ENCODE assay signal across 34 cellular contexts in genomic region chr16:48176635-48177408, GRCh38. TPM values are rescaled to one million over a fixed set of nuclear protein-coding genes. Genes with fewer than 3 reads are reported as not detected.
"Had no signal": no experiment of that assay in that cellular context is flagged by ENCODE, and none has a peak within 500 bp of the region (broad histone marks: within the 10 kb centered on the region; RNA-seq: fewer than 3 reads in every experiment).

No MANE protein-coding gene starts in this region.

- H3K36me3 ChIP-seq: esophagus squamous epithelium, heart right ventricle, right atrium auricular region, suprapubic skin, transverse colon, upper lobe of right lung, uterus had no signal

- H3K4me3 Mint-ChIP-seq: effector memory CD8-positive, alpha-beta T cell; immature natural killer cell; memory B cell; naive B cell; natural killer cell treated with Interleukin-12 subunit alpha and Interleukin-12 subunit beta and Interleukin-15 and Interleukin-18, amount 100 ng/mL, for 72 hours; neural crest cell; stimulated activated naive CD8-positive, alpha-beta T cell treated with anti-CD3 and anti-CD28 coated beads, Interleukin-15, amount 100 ng/mL, for 72 hours had no signal

- H3K4me2 ChIP-seq: smooth muscle cell had no signal

- H3K4me1 ChIP-seq: esophagus squamous epithelium, heart right ventricle, parathyroid adenoma, right atrium auricular region, suprapubic skin, transverse colon, upper lobe of right lung, uterus had no signal

- H2AFZ ChIP-seq: parathyroid adenoma had no signal

- H3K9me3 Mint-ChIP-seq: effector memory CD8-positive, alpha-beta T cell; immature natural killer cell; memory B cell; naive B cell; natural killer cell treated with Interleukin-12 subunit alpha and Interleukin-12 subunit beta and Interleukin-15 and Interleukin-18, amount 100 ng/mL, for 72 hours; neural crest cell; stimulated activated naive CD8-positive, alpha-beta T cell treated with anti-CD3 and anti-CD28 coated beads, Interleukin-15, amount 100 ng/mL, for 72 hours had no signal

- H3K9me3 ChIP-seq: esophagus squamous epithelium, heart right ventricle, right atrium auricular region, suprapubic skin, transverse colon, upper lobe of right lung, uterus had no signal

- H3K27me3 Mint-ChIP-seq: progenitor cell of endocrine pancreas had no signal

- H3K27me3 ChIP-seq: right atrium auricular region, transverse colon, upper lobe of right lung, uterus had no signal

- H3K27ac ChIP-seq: esophagus squamous epithelium, heart right ventricle, parathyroid adenoma, right atrium auricular region, suprapubic skin, transverse colon, upper lobe of right lung, uterus had no signal

- ATAC-seq: effector memory CD8-positive, alpha-beta T cell; heart right ventricle; left ventricle myocardium superior; natural killer cell treated with Interleukin-12 subunit alpha and Interleukin-12 subunit beta and Interleukin-15 and Interleukin-18, amount 100 ng/mL, for 72 hours; stimulated activated naive CD8-positive, alpha-beta T cell treated with anti-CD3 and anti-CD28 coated beads, Interleukin-15, amount 100 ng/mL, for 72 hours; upper lobe of right lung had no signal

- H3K79me2 ChIP-seq: parathyroid adenoma had no signal

- H3K4me3 ChIP-seq: esophagus squamous epithelium, heart right ventricle, lung, right atrium auricular region, smooth muscle cell, suprapubic skin, transverse colon, upper lobe of right lung, uterus had no signal

- H3K36me3 Mint-ChIP-seq: immature natural killer cell; memory B cell; naive B cell; natural killer cell treated with Interleukin-12 subunit alpha and Interleukin-12 subunit beta and Interleukin-15 and Interleukin-18, amount 100 ng/mL, for 72 hours had no signal

- H3K9ac ChIP-seq: parathyroid adenoma had no signal

- H3K4me1 Mint-ChIP-seq: immature natural killer cell; memory B cell; naive B cell; stimulated activated naive CD8-positive, alpha-beta T cell treated with anti-CD3 and anti-CD28 coated beads, Interleukin-15, amount 100 ng/mL, for 72 hours had no signal

- H3K27ac Mint-ChIP-seq: effector memory CD8-positive, alpha-beta T cell; immature natural killer cell; memory B cell; naive B cell; natural killer cell treated with Interleukin-12 subunit alpha and Interleukin-12 subunit beta and Interleukin-15 and Interleukin-18, amount 100 ng/mL, for 72 hours had no signal

- DNase-seq: cortex of kidney; effector memory CD8-positive, alpha-beta T cell; erythroblast; esophagus squamous epithelium; foreskin melanocyte; glutamatergic neuron; heart right ventricle; hypothalamus; immature natural killer cell; islet precursor cell; kidney glomerular epithelial cell; left ventricle myocardium superior; naive B cell; stimulated activated CD4-positive, alpha-beta T cell treated with anti-CD3 and anti-CD28 coated beads, Interleukin-12 subunit alpha, Interleukin-12 subunit beta, amount 100 ng/mL, for 4 hours; stimulated activated CD4-positive, alpha-beta T cell treated with anti-CD3 and anti-CD28 coated beads, Interleukin-1b, Interleukin-23, amount 100 ng/mL, for 48 hours; stimulated activated CD4-positive, alpha-beta T cell treated with anti-CD3 and anti-CD28 coated beads, Interleukin-4, amount 100 ng/mL, for 1 hour; stimulated activated CD8-positive, alpha-beta memory T cell treated with anti-CD3 and anti-CD28 coated beads, Interleukin-4, amount 100 ng/mL, for 48 hours; stimulated activated naive CD4-positive, alpha-beta T cell; stimulated activated naive CD8-positive, alpha-beta T cell treated with anti-CD3 and anti-CD28 coated beads, Interleukin-15, amount 100 ng/mL, for 72 hours; transverse colon; upper lobe of right lung; uterus had no signal

RNA-seq across cellular contexts. Expression of gene ABCC12, which starts 21.0 kb away (rescaled TPM):
- total RNA-seq: dermis microvascular lymphatic vessel endothelial cell; esophagus squamous epithelium; left ventricle myocardium superior; lung; mononuclear cell; natural killer cell treated with Interleukin-12 subunit alpha and Interleukin-12 subunit beta and Interleukin-15 and Interleukin-18, amount 100 ng/mL, for 72 hours; osteoblast; right atrium auricular region; smooth muscle cell; suprapubic skin; transverse colon; upper lobe of right lung; uterus had no signal
- polyA plus RNA-seq: immature natural killer cell, lung, smooth muscle cell had no signal
